Comparison of ENCODE assay signal across 1 cellular context in genomic region chr20:41889125-41889870, GRCh38.
TF ChIP-seq lines count a peak whose summit lies in the region.

No MANE protein-coding gene starts in this region.

TF ChIP-seq in GM23338, 12 proteins besides CTCF, POLR2A, EP300 and RAD21 (continued from another document):
- TF ChIP-seq ZNF462 (CRISPR knock-in tag; IDR thresholded peaks at IDR 0.05) (no peak), CREB1 (CRISPR knock-in tag; IDR thresholded peaks at IDR 0.05; ENCODE audit: low read depth) (no peak), STAT1 (IDR thresholded peaks at IDR 0.05; ENCODE audit: unreplicated experiment) (no peak)
